1 cellular context compared by ENCODE assay signal in the genomic region with DNA sequence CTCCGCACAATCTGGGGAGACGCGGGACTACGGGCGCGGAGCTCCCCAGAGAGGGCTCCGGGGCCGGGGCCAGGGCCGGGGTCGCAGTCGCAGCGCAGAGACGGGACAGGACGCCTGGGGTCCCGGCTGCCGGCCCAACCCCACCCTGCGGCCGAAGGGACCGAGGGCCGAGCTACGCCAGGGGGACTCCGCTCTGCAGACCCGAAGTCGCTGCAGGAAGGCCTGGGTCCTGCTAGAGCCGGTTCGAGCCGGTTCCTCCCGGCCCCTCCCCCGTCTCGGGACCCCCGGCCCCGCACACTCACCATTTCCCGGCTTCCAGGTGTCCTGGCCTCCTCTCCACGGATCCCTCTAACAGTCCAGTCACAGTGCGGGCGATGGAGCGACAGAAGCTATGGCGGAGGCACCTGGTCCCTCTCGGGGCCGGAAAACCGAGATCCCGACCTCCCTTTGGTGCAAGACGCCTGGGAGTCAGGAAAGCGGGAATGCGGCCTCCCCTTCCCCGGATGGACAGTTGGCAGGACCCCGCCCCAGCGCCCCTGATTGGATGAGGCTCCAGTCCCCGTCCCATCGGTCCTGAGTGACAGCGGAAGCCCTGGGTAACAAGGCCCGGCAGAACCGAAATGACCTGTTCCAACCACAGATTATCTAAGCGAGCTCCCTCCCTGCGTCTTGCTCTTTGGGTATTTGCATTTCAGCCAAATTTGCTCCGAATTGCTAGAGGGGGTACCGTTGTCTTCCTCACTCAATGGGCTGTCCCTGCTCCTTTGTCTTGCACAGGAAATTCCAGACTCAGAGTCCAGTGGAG.
TF ChIP-seq lines count a peak whose summit lies in the region.

ZNF625 (minus strand) TSS at position 481 of the 805 bp plus-strand sequence; CDS start at position 305, 176 bp downstream.

TF ChIP-seq in HEK293, 187 proteins besides CTCF, POLR2A, EP300 and RAD21 (continued from another document and continues in another):
- TF ChIP-seq REST (tag by site-specific recombination; IDR thresholded peaks at IDR 0.05) (no peak), HIC1 (tag by site-specific recombination; IDR thresholded peaks at IDR 0.05) (no peak), ZFP3 (tag by site-specific recombination; IDR thresholded peaks at IDR 0.05; ENCODE audit: low read depth) (no peak), ZNF658 (tag by site-specific recombination; IDR thresholded peaks at IDR 0.05) (no peak), ZBTB48 (tag by site-specific recombination; IDR thresholded peaks at IDR 0.05) (peak; percentile 75; the same call in 1 of the 2 replicates), PBX3 (CRISPR knock-in tag; IDR thresholded peaks at IDR 0.05) (0 out of 2 replicates have a peak, but pooled peaks have one; percentile 42), BCL6B (tag by site-specific recombination; IDR thresholded peaks at IDR 0.05) (no peak), ZBTB17 (tag by site-specific recombination; IDR thresholded peaks at IDR 0.05) (peak; percentile 85), ZNF341 (tag by site-specific recombination; IDR thresholded peaks at IDR 0.05; ENCODE audit: low read depth) (peak; percentile 75), OVOL3 (tag by site-specific recombination; IDR thresholded peaks at IDR 0.05) (peak; percentile 17; the same call in 1 of the 2 replicates), ZNF76 (tag by site-specific recombination; IDR thresholded peaks at IDR 0.05; ENCODE audit: borderline replicate concordance, low read depth) (peak; percentile 88), ZNF530 (tag by site-specific recombination; IDR thresholded peaks at IDR 0.05; ENCODE audit: low read depth) (no peak), SCRT1 (tag by site-specific recombination; IDR thresholded peaks at IDR 0.05; ENCODE audit: borderline replicate concordance) (no peak), ZNF560 (tag by site-specific recombination; IDR thresholded peaks at IDR 0.05; ENCODE audit: borderline replicate concordance) (no peak), ZFHX2 (tag by site-specific recombination; conservative IDR thresholded peaks at IDR 0.05) (no peak), MEIS1 (CRISPR knock-in tag; IDR thresholded peaks at IDR 0.05; ENCODE audit: borderline replicate concordance) (no peak), ZBTB1 (tag by site-specific recombination; IDR thresholded peaks at IDR 0.05) (no peak), ZNF571 (tag by site-specific recombination; IDR thresholded peaks at IDR 0.05) (no peak), ZNF677 (tag by site-specific recombination; IDR thresholded peaks at IDR 0.05) (no peak), ZNF549 (tag by site-specific recombination; IDR thresholded peaks at IDR 0.05) (no peak), ZNF211 (tag by site-specific recombination; IDR thresholded peaks at IDR 0.05; ENCODE audit: low read depth) (no peak), ZNF274 (IDR thresholded peaks at IDR 0.05; ENCODE audit: low read length) (no peak), ZNF274 (tag by site-specific recombination; IDR thresholded peaks at IDR 0.05; ENCODE audit: borderline replicate concordance) (no peak), ZBTB11 (tag by site-specific recombination; conservative IDR thresholded peaks at IDR 0.05; ENCODE audit: low read depth) (peak; percentile 66), IKZF3 (tag by site-specific recombination; IDR thresholded peaks at IDR 0.05) (peak; percentile 99), EGR2 (tag by site-specific recombination; IDR thresholded peaks at IDR 0.05; ENCODE audit: low read depth) (no peak), PATZ1 (tag by site-specific recombination; IDR thresholded peaks at IDR 0.05) (peak; percentile 77), ZNF138 (tag by site-specific recombination; IDR thresholded peaks at IDR 0.05; ENCODE audit: borderline replicate concordance) (no peak), ZNF610 (tag by site-specific recombination; IDR thresholded peaks at IDR 0.05; ENCODE audit: borderline replicate concordance) (peak; percentile 35; the same call in 1 of the 2 replicates), ZNF404 (tag by site-specific recombination; IDR thresholded peaks at IDR 0.05) (no peak), KLF10 (tag by site-specific recombination; IDR thresholded peaks at IDR 0.05) (no peak), GFI1B (tag by site-specific recombination; IDR thresholded peaks at IDR 0.05) (no peak), ZFP37 (tag by site-specific recombination; IDR thresholded peaks at IDR 0.05) (no peak), ZFP41 (tag by site-specific recombination; IDR thresholded peaks at IDR 0.05; ENCODE audit: borderline replicate concordance) (no peak), ZNF704 (tag by site-specific recombination; IDR thresholded peaks at IDR 0.05) (0 out of 2 replicates have a peak, but pooled peaks have one; percentile 22), ZNF19 (tag by site-specific recombination; IDR thresholded peaks at IDR 0.05; ENCODE audit: low read depth) (no peak)
- TF ChIP-seq, protein P1, sequence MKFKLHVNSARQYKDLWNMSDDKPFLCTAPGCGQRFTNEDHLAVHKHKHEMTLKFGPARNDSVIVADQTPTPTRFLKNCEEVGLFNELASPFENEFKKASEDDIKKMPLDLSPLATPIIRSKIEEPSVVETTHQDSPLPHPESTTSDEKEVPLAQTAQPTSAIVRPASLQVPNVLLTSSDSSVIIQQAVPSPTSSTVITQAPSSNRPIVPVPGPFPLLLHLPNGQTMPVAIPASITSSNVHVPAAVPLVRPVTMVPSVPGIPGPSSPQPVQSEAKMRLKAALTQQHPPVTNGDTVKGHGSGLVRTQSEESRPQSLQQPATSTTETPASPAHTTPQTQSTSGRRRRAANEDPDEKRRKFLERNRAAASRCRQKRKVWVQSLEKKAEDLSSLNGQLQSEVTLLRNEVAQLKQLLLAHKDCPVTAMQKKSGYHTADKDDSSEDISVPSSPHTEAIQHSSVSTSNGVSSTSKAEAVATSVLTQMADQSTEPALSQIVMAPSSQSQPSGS (tag by site-specific recombination; IDR thresholded peaks at IDR 0.05; ENCODE audit: low read depth), result no peak
